ENCODE assay signal across 38 cellular contexts in genomic region chr4:164623099-164623498, GRCh38.
"Had no signal": no experiment of that assay in that cellular context is flagged by ENCODE, and none has a peak within 500 bp of the region (broad histone marks: within the 10 kb centered on the region; RNA-seq: fewer than 3 reads in every experiment).

No MANE protein-coding gene starts in this region.

- H3K36me3 ChIP-seq: adrenal gland, ascending aorta, cardiac muscle cell, WERI-Rb-1 had no signal

- H3K27ac Mint-ChIP-seq: activated CD4-positive, alpha-beta memory T cell treated with anti-CD3 and anti-CD28 coated beads, Interleukin-2, amount 10 ng/mL, durations not matched to agents 7 days and 5 days; activated CD4-positive, alpha-beta T cell treated with anti-CD3 and anti-CD28 coated beads for 36 hours; activated CD4-positive, alpha-beta T cell treated with anti-CD3 and anti-CD28 coated beads, Interleukin-2, amount 10 ng/mL, durations not matched to agents 7 days and 5 days; activated CD8-positive, alpha-beta memory T cell treated with anti-CD3 and anti-CD28 coated beads, Interleukin-2, amount 10 ng/mL, durations not matched to agents 7 days and 5 days; activated CD8-positive, alpha-beta T cell treated with anti-CD3 and anti-CD28 coated beads, Interleukin-2, amount 10 ng/mL, durations not matched to agents 7 days and 5 days; activated naive CD4-positive, alpha-beta T cell treated with anti-CD3 and anti-CD28 coated beads for 36 hours; activated naive CD4-positive, alpha-beta T cell treated with anti-CD3 and anti-CD28 coated beads, Interleukin-2, amount 50 U/mL, for 72 hours; activated naive CD8-positive, alpha-beta T cell treated with anti-CD3 and anti-CD28 coated beads for 36 hours; activated T-cell treated with anti-CD3 and anti-CD28 coated beads, Interleukin-2, amount 50 U/mL, for 24 hours; activated T-helper 2 cell treated with anti-CD3 and anti-CD28 coated beads, Interferon-gamma antibody, Interleukin-2, Interleukin-4, amounts not matched to agents 10 μg/mL and 5 μg/mL and 100 μg/mL, durations not matched to agents 14 hours and 24 hours and 36 hours; brain; T-cell; T-helper 17 cell; T-helper 2 cell treated with Interferon-gamma antibody and Interleukin-4, amounts not matched to agents 5 μg/mL and 100 μg/mL, for 36 hours; WTC11 had no signal

- H3K27me3 ChIP-seq: adrenal gland, ascending aorta, cardiac muscle cell had no signal

- H3K4me1 ChIP-seq: adrenal gland, ascending aorta had no signal

- H3K36me3 Mint-ChIP-seq: activated naive CD8-positive, alpha-beta T cell treated with anti-CD3 and anti-CD28 coated beads for 36 hours; brain; T-cell had no signal

- H3K9me3 Mint-ChIP-seq: activated naive CD4-positive, alpha-beta T cell treated with anti-CD3 and anti-CD28 coated beads for 36 hours; T-helper 2 cell treated with Interferon-gamma antibody and Interleukin-4, amounts not matched to agents 5 μg/mL and 100 μg/mL, for 36 hours had no signal

- H3K27me3 Mint-ChIP-seq: activated CD4-positive, alpha-beta memory T cell treated with anti-CD3 and anti-CD28 coated beads, Interleukin-2, amount 10 ng/mL, durations not matched to agents 7 days and 5 days; activated CD4-positive, alpha-beta T cell treated with anti-CD3 and anti-CD28 coated beads for 36 hours; activated CD4-positive, alpha-beta T cell treated with anti-CD3 and anti-CD28 coated beads, Interleukin-2, amount 10 ng/mL, durations not matched to agents 7 days and 5 days; activated CD8-positive, alpha-beta memory T cell treated with anti-CD3 and anti-CD28 coated beads, Interleukin-2, amount 10 ng/mL, durations not matched to agents 7 days and 5 days; activated T-cell treated with anti-CD3 and anti-CD28 coated beads, Interleukin-2, amount 50 U/mL, for 24 hours; brain; central memory CD8-positive, alpha-beta T cell; T-cell had no signal

- H3K4me3 ChIP-seq: adrenal gland, ascending aorta, cardiac muscle cell had no signal

- FAIRE-seq: bronchial epithelial cell, TTC549 had no signal

- DNase-seq: activated CD4-positive, alpha-beta memory T cell treated with anti-CD3 and anti-CD28 coated beads, Interleukin-2, amount 10 ng/mL, durations not matched to agents 7 days and 5 days; activated CD4-positive, alpha-beta T cell treated with anti-CD3 and anti-CD28 coated beads for 1 hour; activated CD4-positive, alpha-beta T cell treated with anti-CD3 and anti-CD28 coated beads for 36 hours; activated CD4-positive, alpha-beta T cell treated with anti-CD3 and anti-CD28 coated beads for 48 hours; activated CD4-positive, alpha-beta T cell treated with anti-CD3 and anti-CD28 coated beads, Interleukin-2, amount 10 ng/mL, durations not matched to agents 7 days and 5 days; activated CD4-positive, alpha-beta T cell treated with anti-CD3 and anti-CD28 coated beads, Interleukin-2, amount 50 U/mL, for 48 hours; activated CD4-positive, CD25-positive, alpha-beta regulatory T cell; activated CD8-positive, alpha-beta memory T cell treated with anti-CD3 and anti-CD28 coated beads for 24 hours; activated CD8-positive, alpha-beta memory T cell treated with anti-CD3 and anti-CD28 coated beads, Interleukin-2, amount 10 ng/mL, durations not matched to agents 7 days and 5 days; activated CD8-positive, alpha-beta memory T cell treated with anti-CD3 and anti-CD28 coated beads, Interleukin-2, amount 50 U/mL, for 48 hours; activated CD8-positive, alpha-beta T cell treated with anti-CD3 and anti-CD28 coated beads, Interleukin-2, amount 10 ng/mL, durations not matched to agents 7 days and 5 days; activated effector memory CD4-positive, alpha-beta T cell treated with anti-CD3 and anti-CD28 coated beads, Interleukin-2, amount 50 U/mL, for 16 hours; activated gamma-delta T cell treated with Interleukin-2 at 50 U/mL for 16 hours; activated naive CD4-positive, alpha-beta T cell; activated naive CD4-positive, alpha-beta T cell treated with anti-CD3 and anti-CD28 coated beads for 36 hours; activated naive CD4-positive, alpha-beta T cell treated with anti-CD3 and anti-CD28 coated beads, Interleukin-2, amount 50 U/mL, for 16 hours; activated naive CD8-positive, alpha-beta T cell treated with anti-CD3 and anti-CD28 coated beads for 36 hours; activated T-cell treated with anti-CD3 and anti-CD28 coated beads, Interleukin-2, amount 50 U/mL, for 24 hours; activated T-cell treated with anti-CD3 and anti-CD28 coated beads, Interleukin-2, amount 50 U/mL, for 48 hours; adrenal gland; amniotic stem cell; caudate nucleus; cerebellar nuclear complex; T-cell; T-helper 17 cell; T-helper 9 cell; WERI-Rb-1 had no signal

- H3K4me1 Mint-ChIP-seq: activated CD4-positive, alpha-beta memory T cell treated with anti-CD3 and anti-CD28 coated beads, Interleukin-2, amount 10 ng/mL, durations not matched to agents 7 days and 5 days; activated CD4-positive, alpha-beta T cell treated with anti-CD3 and anti-CD28 coated beads for 36 hours; activated CD4-positive, alpha-beta T cell treated with anti-CD3 and anti-CD28 coated beads, Interleukin-2, amount 10 ng/mL, durations not matched to agents 7 days and 5 days; activated CD8-positive, alpha-beta memory T cell treated with anti-CD3 and anti-CD28 coated beads, Interleukin-2, amount 10 ng/mL, durations not matched to agents 7 days and 5 days; activated naive CD8-positive, alpha-beta T cell treated with anti-CD3 and anti-CD28 coated beads for 36 hours; central memory CD8-positive, alpha-beta T cell; T-cell; T-helper 17 cell; WTC11 had no signal

- H3K4me3 Mint-ChIP-seq: activated CD4-positive, alpha-beta memory T cell treated with anti-CD3 and anti-CD28 coated beads, Interleukin-2, amount 10 ng/mL, durations not matched to agents 7 days and 5 days; activated CD4-positive, alpha-beta T cell treated with anti-CD3 and anti-CD28 coated beads for 36 hours; activated CD4-positive, alpha-beta T cell treated with anti-CD3 and anti-CD28 coated beads, Interleukin-2, amount 10 ng/mL, durations not matched to agents 7 days and 5 days; activated CD8-positive, alpha-beta memory T cell treated with anti-CD3 and anti-CD28 coated beads, Interleukin-2, amount 10 ng/mL, durations not matched to agents 7 days and 5 days; activated CD8-positive, alpha-beta T cell treated with anti-CD3 and anti-CD28 coated beads, Interleukin-2, amount 10 ng/mL, durations not matched to agents 7 days and 5 days; activated naive CD4-positive, alpha-beta T cell treated with anti-CD3 and anti-CD28 coated beads for 36 hours; activated naive CD8-positive, alpha-beta T cell treated with anti-CD3 and anti-CD28 coated beads for 36 hours; activated T-cell treated with anti-CD3 and anti-CD28 coated beads, Interleukin-2, amount 50 U/mL, for 24 hours; brain; central memory CD8-positive, alpha-beta T cell; T-cell; T-helper 17 cell; T-helper 2 cell treated with Interferon-gamma antibody and Interleukin-4, amounts not matched to agents 5 μg/mL and 100 μg/mL, for 36 hours; WTC11 had no signal

- H3K27ac ChIP-seq: adrenal gland, ascending aorta, cardiac muscle cell, WERI-Rb-1 had no signal

- ATAC-seq: activated CD4-positive, alpha-beta T cell treated with anti-CD3 and anti-CD28 coated beads for 36 hours; activated CD4-positive, CD25-positive, alpha-beta regulatory T cell treated with anti-CD3 and anti-CD28 coated beads, Interleukin-2, amount 50 U/mL, for 24 hours; activated CD8-positive, alpha-beta memory T cell treated with anti-CD3 and anti-CD28 coated beads, Interleukin-2, amount 10 ng/mL, durations not matched to agents 7 days and 5 days; activated CD8-positive, alpha-beta T cell treated with anti-CD3 and anti-CD28 coated beads, Interleukin-2, amount 10 ng/mL, durations not matched to agents 7 days and 5 days; activated naive CD4-positive, alpha-beta T cell treated with anti-CD3 and anti-CD28 coated beads, Interleukin-2, amount 50 U/mL, for 72 hours; T-cell; T-helper 17 cell; WTC11 had no signal
